ENCODE assay signal across 13 cellular contexts in genomic region chr9:120689860-120690259, GRCh38. TPM values are rescaled to one million over a fixed set of nuclear protein-coding genes. Genes with fewer than 3 reads are reported as not detected.
DNase-seq lines count a peak whose midpoint lies in the region; ATAC-seq, FAIRE-seq and TF ChIP-seq lines count a peak whose summit lies in the region.
"Had no signal": no experiment of that assay in that cellular context is flagged by ENCODE, and none has a peak within 500 bp of the region (broad histone marks: within the 10 kb centered on the region; RNA-seq: fewer than 3 reads in every experiment).

No MANE protein-coding gene starts in this region.

- H4K20me1 ChIP-seq in IMR-90 (ENCODE audit: insufficient read depth, low read length), result no peaks in the 10 kb centered on the region

- H3K56ac ChIP-seq in IMR-90 (ENCODE audit: extremely low read depth, insufficient read depth, low read length), result no peak overlapping the region

- intact Hi-C loops in IMR-90 (cut with micrococcal nuclease), result loop anchor here (5.0 kb wide), 1 partner anchor 63 kb away; no protein-coding TSS in a partner anchor
- intact Hi-C loops in sciatic nerve (cut with DNase I), result no loop called here
- intact Hi-C loops in upper lobe of right lung (cut with DNase I), result no loop called here

- H3K4ac ChIP-seq in IMR-90 (ENCODE audit: low read depth, low read length), result no peak overlapping the region

- peaks cover 0 to 3% (median 3%) of the 10 kb centered on the region in 3 donors for H3K36me3 Mint-ChIP-seq in immature natural killer cell

- no peak overlapping the region for H3K14ac ChIP-seq in IMR-90 (replicated peaks; ENCODE audit: low read depth, low read length)

- ATAC-seq in IMR-90 (ENCODE audit: low read depth) (no peak), sciatic nerve (peak; percentile 63), upper lobe of right lung (no peak)
- ATAC-seq: esophagus mucosa; GM12878; stimulated activated naive B cell treated with anti-CD40 and anti-IgM and Interleukin-4, amounts not matched to agents 10 μg/mL and 1 μg/mL and 100 μg/mL, for 72 hours had no signal

- no peak overlapping the region for H4K91ac ChIP-seq in IMR-90 (ENCODE audit: insufficient read depth, low read depth, low read length)

- POLR2A ChIA-PET in IMR-90 (lab: Charles Lee; ENCODE audit: unreplicated experiment), result no interaction called here

- TF ChIP-seq POLR2A in IMR-90 (IDR thresholded peaks at IDR 0.05; ENCODE audit: low read depth, low read length), result no peak

- peaks cover 3% of the 10 kb centered on the region for H3K9me1 ChIP-seq in IMR-90 (ENCODE audit: insufficient read depth, low read length)

- CTCF ChIA-PET in IMR-90 (lab: Yijun Ruan, JAX), result interaction anchor here (1.0 kb wide), 1 partner anchor 21 kb away, joined by 3 read pairs; no protein-coding TSS in a partner anchor

- no peak overlapping the region for H2AK9ac ChIP-seq in IMR-90 (replicated peaks; ENCODE audit: low read depth, low read length, poor library complexity)

- no peak overlapping the region for H2AFZ ChIP-seq in IMR-90 (replicated peaks; ENCODE audit: low read length, poor library complexity)

- H3K4me1 Mint-ChIP-seq in immature natural killer cell, result peaks cover 25 to 31% of the 10 kb centered on the region in 2 donors

- H3K27me3 ChIP-seq in IMR-90 (ENCODE audit: control insufficient read depth, insufficient read depth, low read length) (no peaks in the 10 kb centered on the region), upper lobe of right lung (no peaks in the 10 kb centered on the region), small intestine (ENCODE audit: control insufficient read depth in 2 of 2, insufficient read depth in 2 of 2, low read length in 2 of 2) (no peaks in the 10 kb centered on the region)

- no peaks in the 10 kb centered on the region for H3K9me3 ChIP-seq in IMR-90 (ENCODE audit: control insufficient read depth, insufficient read depth, low read length)
- no peaks in the 10 kb centered on the region for H3K9me3 ChIP-seq in upper lobe of right lung
- H3K9me3 ChIP-seq in small intestine (ENCODE audit: control insufficient read depth, low read depth), result no peaks in the 10 kb centered on the region

- H3K27me3 Mint-ChIP-seq in immature natural killer cell (ENCODE audit: low read depth in 3 of 3), result peaks cover 0 to 2% (median 0%) of the 10 kb centered on the region in 3 donors
- H3K27me3 Mint-ChIP-seq: stimulated activated naive B cell treated with anti-CD40 and anti-IgM and Interleukin-4, amounts not matched to agents 10 μg/mL and 1 μg/mL and 100 μg/mL, for 72 hours had no signal

- 100% methylated on average over 1 of the region's 3 CpGs; no CpG with 5 or more reads in 1 of the 2 experiments for WGBS in IMR-90 (ENCODE audit: extremely low coverage in 2 of 2, insufficient read length in 1 of 2), 2 experiments
- 83 to 87% (median 85%) methylated on average over 3 of the region's 3 CpGs for WGBS in small intestine, 3 donors

- H4K5ac ChIP-seq in IMR-90 (ENCODE audit: low read depth, low read length), result no peak overlapping the region; the same call in 1 of the 2 replicates

- no peak overlapping the region for H2BK5ac ChIP-seq in IMR-90 (ENCODE audit: low read depth, low read length, poor library complexity, severe bottlenecking)

- no peak overlapping the region for H4K8ac ChIP-seq in IMR-90 (ENCODE audit: low read depth in 2 of 2, low read length in 2 of 2)

- H2BK20ac ChIP-seq in IMR-90 (ENCODE audit: low read depth, low read length), result no peak overlapping the region

- H3K4me3 ChIP-seq in IMR-90 (ENCODE audit: insufficient read depth, low read depth, low read length) (no peak overlapping the region), upper lobe of right lung (no peak overlapping the region), small intestine (ENCODE audit: low read depth in 1 of 2, low read length in 2 of 2) (no peak overlapping the region)
- H3K4me3 ChIP-seq: GM12878 had no signal

- BruUV-seq in IMR-90 (replicated peaks; lab: Mats Ljungman, UMichigan), result no TSS peak

- in situ Hi-C loops in IMR-90 (cut with MboI; ENCODE audit: low sequenced_read_pairs), result no loop called here

- H3K4me2 ChIP-seq in IMR-90 (ENCODE audit: low read depth, low read length), result no peak overlapping the region

- H3K18ac ChIP-seq in IMR-90 (ENCODE audit: low read depth, low read length), result no peak overlapping the region

- FAIRE-seq in small intestine (lab: Jason Lieb, UNC), result no peak
- FAIRE-seq: GM12878 had no signal

- H3K23ac ChIP-seq in IMR-90 (ENCODE audit: low read depth, low read length), result no peak overlapping the region

- dilution Hi-C loops in IMR-90 (cut with HindIII; ENCODE audit: low sequenced_read_pairs, unreplicated experiment), result no loop called here

- no peak overlapping the region for H2BK15ac ChIP-seq in IMR-90 (ENCODE audit: low read depth, low read length)

- TF ChIP-seq CTCF in IMR-90 (conservative IDR thresholded peaks at IDR 0.05; ENCODE audit: low read depth, low read length) (no peak), upper lobe of right lung (IDR thresholded peaks at IDR 0.05) (no peak)

- peaks cover 10% of the 10 kb centered on the region for H3K4me1 ChIP-seq in IMR-90 (ENCODE audit: control insufficient read depth, insufficient read depth, low read length)
- H3K4me1 ChIP-seq in upper lobe of right lung, result peaks cover 20% of the 10 kb centered on the region
- no peaks in the 10 kb centered on the region for H3K4me1 ChIP-seq in small intestine (ENCODE audit: control insufficient read depth in 2 of 2, insufficient read depth in 1 of 2, low read depth in 1 of 2, low read length in 1 of 2)

- no peak for TF ChIP-seq RAD21 in IMR-90 (IDR thresholded peaks at IDR 0.05; ENCODE audit: low read length)

- no peak overlapping the region for H3K4me3 Mint-ChIP-seq in immature natural killer cell
- H3K4me3 Mint-ChIP-seq: nephron; stimulated activated naive B cell treated with anti-CD40 and anti-IgM and Interleukin-4, amounts not matched to agents 10 μg/mL and 1 μg/mL and 100 μg/mL, for 72 hours had no signal

- no peak overlapping the region for H2BK120ac ChIP-seq in IMR-90 (ENCODE audit: low read depth, low read length)

- H3K36me3 ChIP-seq in IMR-90 (ENCODE audit: control insufficient read depth, insufficient read depth, low read length) (no peaks in the 10 kb centered on the region), upper lobe of right lung (no peaks in the 10 kb centered on the region), small intestine (ENCODE audit: control insufficient read depth in 2 of 2, insufficient read depth in 2 of 2, low read length in 2 of 2) (no peaks in the 10 kb centered on the region)

- no peak overlapping the region for H3K9ac ChIP-seq in IMR-90 (ENCODE audit: low read depth, low read length)

- no peaks in the 10 kb centered on the region for H3K9me3 Mint-ChIP-seq in immature natural killer cell
- H3K9me3 Mint-ChIP-seq: nephron had no signal

- DNase-seq in IMR-90 (peak; percentile 46), NCI-H345 treated with DMSO at 0.1 percent for 48 hours (lab: John Stamatoyannopoulos, UW; ENCODE audit: unreplicated experiment) (peak; percentile 51), fibroblast of gingiva (ENCODE audit: low read depth) (peak; percentile 17), sciatic nerve (ENCODE audit: low spot score) (no peak), cerebellar cortex (ENCODE audit: low spot score) (no peak), upper lobe of right lung (no peak), immature natural killer cell (no peak), small intestine (no peak)
- DNase-seq: stimulated activated naive B cell treated with anti-CD40 and anti-IgM and Interleukin-4, amounts not matched to agents 10 μg/mL and 1 μg/mL and 100 μg/mL, for 72 hours; T1000 had no signal

- H3K27ac Mint-ChIP-seq in immature natural killer cell, result no peak overlapping the region
- H3K27ac Mint-ChIP-seq: nephron; stimulated activated naive B cell treated with anti-CD40 and anti-IgM and Interleukin-4, amounts not matched to agents 10 μg/mL and 1 μg/mL and 100 μg/mL, for 72 hours had no signal

- peaks cover 15 to 31% of the 10 kb centered on the region in 2 experiments; a peak in 3 of 4 replicates for H3K79me1 ChIP-seq in IMR-90 (ENCODE audit: low read depth in 1 of 2, low read length in 2 of 2)

- no peak overlapping the region for H2AK5ac ChIP-seq in IMR-90 (ENCODE audit: low read depth, low read length)

- H3K27ac ChIP-seq in IMR-90 (ENCODE audit: insufficient read depth, low read length) (no peak overlapping the region), upper lobe of right lung (no peak overlapping the region), small intestine (ENCODE audit: low read depth in 1 of 2, low read length in 1 of 2) (no peak overlapping the region)

TF ChIP-seq in IMR-90, 13 proteins besides CTCF, POLR2A, EP300 and RAD21:
- no peak for TF ChIP-seq CHD1 (IDR thresholded peaks at IDR 0.05; ENCODE audit: low read depth, low read length)
- TF ChIP-seq FOS (IDR thresholded peaks at IDR 0.05; ENCODE audit: low read depth, low read length), result no peak

RNA-seq across cellular contexts. Expression of gene MEGF9, which starts 24.4 kb away (rescaled TPM):
- total RNA-seq in IMR-90 (2012; rRNA removed) (3.4 and 4.7 TPM in 2 replicates), sciatic nerve (132 TPM), upper lobe of right lung (92.9 TPM)
- polyA plus RNA-seq in IMR-90 (2012; rRNA removed) (3.0 and 3.4 TPM in 2 replicates), immature natural killer cell (10 to 100 TPM; 10.0 to 13.3 (median 11.2) TPM), small intestine (1 to 10 TPM; 3.0 to 6.4 (median 3.8) TPM)
- 1.4 and 1.7 TPM in 2 replicates for polyA plus RNA-seq in IMR-90 (2012; cell fraction: cytosol; rRNA removed)
- 0.83 and 3.0 TPM in 2 replicates for polyA plus RNA-seq in IMR-90 (2012; cell fraction: nucleus; rRNA removed; ENCODE audit: low replicate concordance)

Comparison
In these comparisons a context has a peak if more than half of its experiments do, and no peak if none do; other contexts are left out.
1. DNase-seq: peak in IMR-90 (single experiment), NCI-H345 treated with DMSO at 0.1 percent for 48 hours (single experiment) and fibroblast of gingiva (single experiment); none in sciatic nerve (single experiment), cerebellar cortex (single experiment), upper lobe of right lung (single experiment), immature natural killer cell (0 of 3) and small intestine (single experiment).
2. RNA of gene MEGF9, which starts 24.4 kb away (total RNA-seq): 132 TPM in sciatic nerve (single experiment) and 92.9 TPM in upper lobe of right lung (single experiment); 3.4 to 4.7 TPM in IMR-90; every median in the first group is over 10 times any median in the second.